1 cellular context compared by ENCODE assay signal in the genomic region with DNA sequence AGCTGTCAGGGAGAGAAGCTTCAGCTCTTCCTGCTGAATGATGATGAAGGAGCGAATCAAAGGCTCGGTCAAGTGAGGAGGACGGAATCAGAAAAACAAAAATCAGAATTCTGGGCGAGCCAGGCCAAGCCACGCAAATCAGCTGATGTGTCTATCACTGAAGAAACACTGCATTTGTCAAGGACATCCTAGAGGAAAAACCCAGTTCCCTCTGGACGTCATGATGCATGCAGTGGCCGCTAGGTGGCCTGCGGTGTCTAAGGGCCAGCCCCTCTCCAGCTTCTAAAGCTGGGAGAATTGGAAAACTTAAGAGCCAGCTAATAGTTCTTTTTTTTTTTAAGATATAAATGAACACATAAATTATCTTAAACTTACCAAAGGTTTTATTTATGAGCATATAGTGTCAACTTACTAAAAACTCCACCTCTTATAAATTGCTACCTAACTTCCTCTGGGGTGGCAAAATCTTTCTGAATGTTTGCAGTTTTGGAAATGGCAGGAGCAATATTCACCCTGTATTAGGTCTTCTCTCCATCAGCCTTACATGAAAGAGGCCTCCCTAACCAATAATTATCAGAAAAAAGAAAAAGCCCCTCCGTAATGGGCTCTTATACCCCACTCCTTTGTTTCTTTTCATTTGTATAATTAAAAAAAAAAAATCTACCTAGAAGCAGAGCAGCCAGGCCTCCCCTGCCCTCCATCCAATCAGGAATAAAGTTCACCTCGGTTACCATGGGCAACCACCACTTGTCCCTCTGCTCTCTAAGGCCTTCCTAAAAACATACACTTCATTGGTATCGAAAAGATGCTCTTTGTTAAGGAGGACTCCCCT.
TF ChIP-seq lines count a peak whose summit lies in the region.

No MANE protein-coding gene starts in this region.

TF ChIP-seq in K562, 482 proteins besides CTCF, POLR2A, EP300 and RAD21 (continued from another document):
- TF ChIP-seq JUND (IDR thresholded peaks at IDR 0.05; ENCODE audit: borderline replicate concordance, low read depth, low read length) (peak; percentile 13; the same call in 1 of the 2 replicates), JUND (tag; IDR thresholded peaks at IDR 0.05; ENCODE audit: borderline replicate concordance, low read depth, low read length) (no peak), CREB1 (IDR thresholded peaks at IDR 0.05) (no peak), CREB1 (CRISPR knock-in tag; IDR thresholded peaks at IDR 0.05) (peak; percentile 25; the same call in 1 of the 2 replicates), SMC3 (conservative IDR thresholded peaks at IDR 0.05; ENCODE audit: insufficient read depth, low read depth, low read length) (peak; percentile 69), XRCC5 (IDR thresholded peaks at IDR 0.05; ENCODE audit: low read depth, low read length) (peak; percentile 67; the same call in 1 of the 2 replicates), NR3C1 (CRISPR knock-in tag; IDR thresholded peaks at IDR 0.05) (no peak), RHOXF2B (CRISPR knock-in tag; conservative IDR thresholded peaks at IDR 0.05) (no peak), STAG1 (CRISPR knock-in tag; IDR thresholded peaks at IDR 0.05; ENCODE audit: borderline replicate concordance) (peak; percentile 46; the same call in 1 of the 2 replicates), RFX1 (IDR thresholded peaks at IDR 0.05) (peak; percentile 47; the same call in 1 of the 2 replicates), SPI1 (IDR thresholded peaks at IDR 0.05; ENCODE audit: borderline replicate concordance, low read depth, low read length) (0 out of 2 replicates have a peak, but pooled peaks have one; percentile 18)
- TF ChIP-seq, protein P1, sequence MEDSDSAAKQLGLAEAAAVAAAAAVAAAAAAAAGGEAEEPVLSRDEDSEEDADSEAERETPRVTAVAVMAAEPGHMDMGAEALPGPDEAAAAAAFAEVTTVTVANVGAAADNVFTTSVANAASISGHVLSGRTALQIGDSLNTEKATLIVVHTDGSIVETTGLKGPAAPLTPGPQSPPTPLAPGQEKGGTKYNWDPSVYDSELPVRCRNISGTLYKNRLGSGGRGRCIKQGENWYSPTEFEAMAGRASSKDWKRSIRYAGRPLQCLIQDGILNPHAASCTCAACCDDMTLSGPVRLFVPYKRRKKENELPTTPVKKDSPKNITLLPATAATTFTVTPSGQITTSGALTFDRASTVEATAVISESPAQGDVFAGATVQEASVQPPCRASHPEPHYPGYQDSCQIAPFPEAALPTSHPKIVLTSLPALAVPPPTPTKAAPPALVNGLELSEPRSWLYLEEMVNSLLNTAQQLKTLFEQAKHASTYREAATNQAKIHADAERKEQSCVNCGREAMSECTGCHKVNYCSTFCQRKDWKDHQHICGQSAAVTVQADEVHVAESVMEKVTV (CRISPR knock-in tag; IDR thresholded peaks at IDR 0.05) = 0 out of 2 replicates have a peak, but pooled peaks have one; percentile 7
- TF ChIP-seq, protein P2, sequence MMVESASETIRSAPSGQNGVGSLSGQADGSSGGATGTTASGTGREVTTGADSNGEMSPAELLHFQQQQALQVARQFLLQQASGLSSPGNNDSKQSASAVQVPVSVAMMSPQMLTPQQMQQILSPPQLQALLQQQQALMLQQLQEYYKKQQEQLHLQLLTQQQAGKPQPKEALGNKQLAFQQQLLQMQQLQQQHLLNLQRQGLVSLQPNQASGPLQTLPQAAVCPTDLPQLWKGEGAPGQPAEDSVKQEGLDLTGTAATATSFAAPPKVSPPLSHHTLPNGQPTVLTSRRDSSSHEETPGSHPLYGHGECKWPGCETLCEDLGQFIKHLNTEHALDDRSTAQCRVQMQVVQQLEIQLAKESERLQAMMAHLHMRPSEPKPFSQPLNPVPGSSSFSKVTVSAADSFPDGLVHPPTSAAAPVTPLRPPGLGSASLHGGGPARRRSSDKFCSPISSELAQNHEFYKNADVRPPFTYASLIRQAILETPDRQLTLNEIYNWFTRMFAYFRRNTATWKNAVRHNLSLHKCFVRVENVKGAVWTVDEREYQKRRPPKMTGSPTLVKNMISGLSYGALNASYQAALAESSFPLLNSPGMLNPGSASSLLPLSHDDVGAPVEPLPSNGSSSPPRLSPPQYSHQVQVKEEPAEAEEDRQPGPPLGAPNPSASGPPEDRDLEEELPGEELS (CRISPR knock-in tag; IDR thresholded peaks at IDR 0.05; ENCODE audit: borderline replicate concordance) = no peak
- TF ChIP-seq, protein P3, sequence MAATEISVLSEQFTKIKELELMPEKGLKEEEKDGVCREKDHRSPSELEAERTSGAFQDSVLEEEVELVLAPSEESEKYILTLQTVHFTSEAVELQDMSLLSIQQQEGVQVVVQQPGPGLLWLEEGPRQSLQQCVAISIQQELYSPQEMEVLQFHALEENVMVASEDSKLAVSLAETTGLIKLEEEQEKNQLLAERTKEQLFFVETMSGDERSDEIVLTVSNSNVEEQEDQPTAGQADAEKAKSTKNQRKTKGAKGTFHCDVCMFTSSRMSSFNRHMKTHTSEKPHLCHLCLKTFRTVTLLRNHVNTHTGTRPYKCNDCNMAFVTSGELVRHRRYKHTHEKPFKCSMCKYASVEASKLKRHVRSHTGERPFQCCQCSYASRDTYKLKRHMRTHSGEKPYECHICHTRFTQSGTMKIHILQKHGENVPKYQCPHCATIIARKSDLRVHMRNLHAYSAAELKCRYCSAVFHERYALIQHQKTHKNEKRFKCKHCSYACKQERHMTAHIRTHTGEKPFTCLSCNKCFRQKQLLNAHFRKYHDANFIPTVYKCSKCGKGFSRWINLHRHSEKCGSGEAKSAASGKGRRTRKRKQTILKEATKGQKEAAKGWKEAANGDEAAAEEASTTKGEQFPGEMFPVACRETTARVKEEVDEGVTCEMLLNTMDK (IDR thresholded peaks at IDR 0.05; ENCODE audit: borderline replicate concordance, insufficient read depth, low read depth, low read length, poor library complexity, severe bottlenecking) = peak; percentile 85
- TF ChIP-seq, protein P4, sequence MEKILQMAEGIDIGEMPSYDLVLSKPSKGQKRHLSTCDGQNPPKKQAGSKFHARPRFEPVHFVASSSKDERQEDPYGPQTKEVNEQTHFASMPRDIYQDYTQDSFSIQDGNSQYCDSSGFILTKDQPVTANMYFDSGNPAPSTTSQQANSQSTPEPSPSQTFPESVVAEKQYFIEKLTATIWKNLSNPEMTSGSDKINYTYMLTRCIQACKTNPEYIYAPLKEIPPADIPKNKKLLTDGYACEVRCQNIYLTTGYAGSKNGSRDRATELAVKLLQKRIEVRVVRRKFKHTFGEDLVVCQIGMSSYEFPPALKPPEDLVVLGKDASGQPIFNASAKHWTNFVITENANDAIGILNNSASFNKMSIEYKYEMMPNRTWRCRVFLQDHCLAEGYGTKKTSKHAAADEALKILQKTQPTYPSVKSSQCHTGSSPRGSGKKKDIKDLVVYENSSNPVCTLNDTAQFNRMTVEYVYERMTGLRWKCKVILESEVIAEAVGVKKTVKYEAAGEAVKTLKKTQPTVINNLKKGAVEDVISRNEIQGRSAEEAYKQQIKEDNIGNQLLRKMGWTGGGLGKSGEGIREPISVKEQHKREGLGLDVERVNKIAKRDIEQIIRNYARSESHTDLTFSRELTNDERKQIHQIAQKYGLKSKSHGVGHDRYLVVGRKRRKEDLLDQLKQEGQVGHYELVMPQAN (IDR thresholded peaks at IDR 0.05; ENCODE audit: borderline replicate concordance) = no peak
- TF ChIP-seq, protein P5, sequence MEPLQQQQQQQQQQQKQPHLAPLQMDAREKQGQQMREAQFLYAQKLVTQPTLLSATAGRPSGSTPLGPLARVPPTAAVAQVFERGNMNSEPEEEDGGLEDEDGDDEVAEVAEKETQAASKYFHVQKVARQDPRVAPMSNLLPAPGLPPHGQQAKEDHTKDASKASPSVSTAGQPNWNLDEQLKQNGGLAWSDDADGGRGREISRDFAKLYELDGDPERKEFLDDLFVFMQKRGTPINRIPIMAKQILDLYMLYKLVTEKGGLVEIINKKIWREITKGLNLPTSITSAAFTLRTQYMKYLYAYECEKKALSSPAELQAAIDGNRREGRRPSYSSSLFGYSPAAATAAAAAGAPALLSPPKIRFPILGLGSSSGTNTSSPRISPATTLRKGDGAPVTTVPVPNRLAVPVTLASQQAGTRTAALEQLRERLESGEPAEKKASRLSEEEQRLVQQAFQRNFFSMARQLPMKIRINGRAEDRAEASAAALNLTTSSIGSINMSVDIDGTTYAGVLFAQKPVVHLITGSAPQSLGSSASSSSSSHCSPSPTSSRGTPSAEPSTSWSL (CRISPR knock-in tag; IDR thresholded peaks at IDR 0.05; ENCODE audit: borderline replicate concordance) = no peak
